ENCODE assay signal across 9 cellular contexts in genomic region chr15:42056934-42057743, GRCh38. TPM values are rescaled to one million over a fixed set of nuclear protein-coding genes. Genes with fewer than 3 reads are reported as not detected.
DNase-seq lines count a peak whose midpoint lies in the region; ATAC-seq, FAIRE-seq and TF ChIP-seq lines count a peak whose summit lies in the region.
"Had no signal": no experiment of that assay in that cellular context is flagged by ENCODE, and none has a peak within 500 bp of the region (broad histone marks: within the 10 kb centered on the region; RNA-seq: fewer than 3 reads in every experiment).

No MANE protein-coding gene starts in this region.

- DNase-seq in DMS114 treated with DMSO at 0.1 percent for 48 hours (lab: John Stamatoyannopoulos, UW; ENCODE audit: unreplicated experiment) (peak; percentile 68), HuH-7 (ENCODE audit: low spot score) (peak; percentile 72), RCC 7860 (ENCODE audit: low spot score) (peak; percentile 88), frontal cortex (ENCODE audit: low spot score in 2 of 2) (peak; percentile 46 to 78), neural crest cell (ENCODE audit: low read depth, low spot score) (peak; percentile 75), thoracic aorta (ENCODE audit: low spot score) (peak; percentile 33), NCI-H2081 treated with DMSO at 0.1 percent for 48 hours (lab: John Stamatoyannopoulos, UW) (no peak)
- DNase-seq in activated T-helper 9 cell treated with anti-CD3 and anti-CD28 coated beads, Interleukin-2, amount 50 U/mL, for 16 hours (ENCODE audit: low read depth): peak; percentile 41

- H3K27me3 Mint-ChIP-seq in neural crest cell (ENCODE audit: low read depth): peaks cover 38% of the 10 kb centered on the region

- H3K4me1 Mint-ChIP-seq in neural crest cell: peaks cover 5% of the 10 kb centered on the region

- no peaks in the 10 kb centered on the region for H3K9me3 Mint-ChIP-seq in neural crest cell

- no peaks in the 10 kb centered on the region for H3K9me3 ChIP-seq in thoracic aorta

- no peaks in the 10 kb centered on the region for H3K36me3 ChIP-seq in thoracic aorta

- no peak overlapping the region for H3K4me3 Mint-ChIP-seq in neural crest cell

- TF ChIP-seq CTCF in neural crest cell (conservative IDR thresholded peaks at IDR 0.05): peak; percentile 70
- peak; percentile 56 for TF ChIP-seq CTCF in thoracic aorta (IDR thresholded peaks at IDR 0.05)

- no peaks in the 10 kb centered on the region for H3K27me3 ChIP-seq in thoracic aorta (replicated peaks; ENCODE audit: insufficient read depth)

- H3K36me3 Mint-ChIP-seq in neural crest cell (ENCODE audit: low read depth): no peaks in the 10 kb centered on the region

- H3K27ac Mint-ChIP-seq in neural crest cell (ENCODE audit: unreplicated experiment): no peak overlapping the region

- H3K4me1 ChIP-seq in thoracic aorta (ENCODE audit: control insufficient read depth in 1 of 2, low read depth in 2 of 2): peaks cover 0 to 8% of the 10 kb centered on the region in 2 donors

- FAIRE-seq in RCC 7860 (lab: Jason Lieb, UNC) (peak; percentile 49), frontal cortex (lab: Jason Lieb, UNC) (no peak)

- peak; percentile 63 for ATAC-seq in thoracic aorta (ENCODE audit: insufficient number of reproducible peaks, low FRiP score, low read depth)

- H3K4me3 ChIP-seq in thoracic aorta: peak overlapping the region; percentile 54

- no peak overlapping the region for H3K27ac ChIP-seq in thoracic aorta

RNA-seq across cellular contexts. Expression of gene PLA2G4E, which starts 36.3 kb away (rescaled TPM):
- total RNA-seq in frontal cortex (not detected), neural crest cell (not detected in 2 replicates), thoracic aorta (not detected)
- total RNA-seq: activated CD8-positive, alpha-beta memory T cell treated with anti-CD3 and anti-CD28 coated beads for 36 hours had no signal

RNA-seq across cellular contexts. Expression of gene PLA2G4D, which starts 37.2 kb away (rescaled TPM):
- total RNA-seq in frontal cortex (under 0.01 TPM), neural crest cell (not detected in 2 replicates), thoracic aorta (not detected)
- total RNA-seq: activated CD8-positive, alpha-beta memory T cell treated with anti-CD3 and anti-CD28 coated beads for 36 hours had no signal
